Comparison of ENCODE assay signal across 1 cellular context in the genomic region with DNA sequence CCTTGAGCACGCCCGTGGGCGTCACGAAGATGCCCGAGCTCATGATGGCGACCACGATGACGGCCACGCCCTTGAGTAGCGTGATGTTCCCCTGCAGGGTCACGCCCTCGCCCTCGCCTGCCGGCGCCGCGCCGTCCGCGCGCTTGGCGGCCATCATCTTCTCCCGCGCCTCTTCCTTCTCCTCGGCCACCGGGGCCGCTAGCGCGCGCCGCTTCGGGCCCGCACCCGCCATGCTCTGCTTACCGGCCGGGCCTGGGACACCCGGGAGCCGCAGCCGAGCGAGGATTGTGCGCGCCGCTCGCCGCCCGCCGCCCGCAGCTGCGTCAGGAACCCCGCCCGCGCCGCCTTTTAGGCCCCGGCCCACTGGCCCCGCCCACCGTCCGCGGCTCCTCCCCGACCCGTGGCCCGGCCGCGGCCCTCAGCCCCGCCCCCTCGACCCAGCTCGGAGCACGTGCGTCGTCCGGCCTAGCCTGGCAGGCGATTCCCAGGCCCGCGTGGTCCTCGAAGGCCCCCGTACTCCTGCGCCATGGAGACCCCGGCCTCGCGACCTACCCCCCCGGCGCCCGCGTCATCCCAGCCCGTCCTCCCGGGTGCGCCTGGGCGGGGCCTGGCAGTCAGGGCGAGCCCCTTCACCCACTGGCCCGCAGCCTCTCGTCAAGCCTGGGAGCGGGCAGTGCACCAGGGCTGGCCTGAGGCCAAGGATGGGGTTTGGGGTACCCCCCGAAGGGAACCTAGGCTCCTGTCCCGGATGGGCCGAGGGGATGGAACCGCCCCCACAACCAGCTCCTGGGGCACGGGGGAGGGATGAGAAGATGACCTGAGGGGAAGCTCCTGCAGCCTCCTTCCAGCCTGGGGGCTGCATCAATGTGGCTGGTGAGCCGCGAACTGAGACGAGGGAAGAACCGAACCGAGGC.
TF ChIP-seq lines count a peak whose summit lies in the region.
"Not testable (repeated sequence)": the region's sequence is repeated elsewhere in the genome, so short reads cannot be mapped to it uniquely, and the experiment has no call there.

No MANE protein-coding gene starts in this region.

TF ChIP-seq in HepG2, 621 proteins besides CTCF, POLR2A, EP300 and RAD21 (continued from another document and continues in another):
- TF ChIP-seq, protein P1, sequence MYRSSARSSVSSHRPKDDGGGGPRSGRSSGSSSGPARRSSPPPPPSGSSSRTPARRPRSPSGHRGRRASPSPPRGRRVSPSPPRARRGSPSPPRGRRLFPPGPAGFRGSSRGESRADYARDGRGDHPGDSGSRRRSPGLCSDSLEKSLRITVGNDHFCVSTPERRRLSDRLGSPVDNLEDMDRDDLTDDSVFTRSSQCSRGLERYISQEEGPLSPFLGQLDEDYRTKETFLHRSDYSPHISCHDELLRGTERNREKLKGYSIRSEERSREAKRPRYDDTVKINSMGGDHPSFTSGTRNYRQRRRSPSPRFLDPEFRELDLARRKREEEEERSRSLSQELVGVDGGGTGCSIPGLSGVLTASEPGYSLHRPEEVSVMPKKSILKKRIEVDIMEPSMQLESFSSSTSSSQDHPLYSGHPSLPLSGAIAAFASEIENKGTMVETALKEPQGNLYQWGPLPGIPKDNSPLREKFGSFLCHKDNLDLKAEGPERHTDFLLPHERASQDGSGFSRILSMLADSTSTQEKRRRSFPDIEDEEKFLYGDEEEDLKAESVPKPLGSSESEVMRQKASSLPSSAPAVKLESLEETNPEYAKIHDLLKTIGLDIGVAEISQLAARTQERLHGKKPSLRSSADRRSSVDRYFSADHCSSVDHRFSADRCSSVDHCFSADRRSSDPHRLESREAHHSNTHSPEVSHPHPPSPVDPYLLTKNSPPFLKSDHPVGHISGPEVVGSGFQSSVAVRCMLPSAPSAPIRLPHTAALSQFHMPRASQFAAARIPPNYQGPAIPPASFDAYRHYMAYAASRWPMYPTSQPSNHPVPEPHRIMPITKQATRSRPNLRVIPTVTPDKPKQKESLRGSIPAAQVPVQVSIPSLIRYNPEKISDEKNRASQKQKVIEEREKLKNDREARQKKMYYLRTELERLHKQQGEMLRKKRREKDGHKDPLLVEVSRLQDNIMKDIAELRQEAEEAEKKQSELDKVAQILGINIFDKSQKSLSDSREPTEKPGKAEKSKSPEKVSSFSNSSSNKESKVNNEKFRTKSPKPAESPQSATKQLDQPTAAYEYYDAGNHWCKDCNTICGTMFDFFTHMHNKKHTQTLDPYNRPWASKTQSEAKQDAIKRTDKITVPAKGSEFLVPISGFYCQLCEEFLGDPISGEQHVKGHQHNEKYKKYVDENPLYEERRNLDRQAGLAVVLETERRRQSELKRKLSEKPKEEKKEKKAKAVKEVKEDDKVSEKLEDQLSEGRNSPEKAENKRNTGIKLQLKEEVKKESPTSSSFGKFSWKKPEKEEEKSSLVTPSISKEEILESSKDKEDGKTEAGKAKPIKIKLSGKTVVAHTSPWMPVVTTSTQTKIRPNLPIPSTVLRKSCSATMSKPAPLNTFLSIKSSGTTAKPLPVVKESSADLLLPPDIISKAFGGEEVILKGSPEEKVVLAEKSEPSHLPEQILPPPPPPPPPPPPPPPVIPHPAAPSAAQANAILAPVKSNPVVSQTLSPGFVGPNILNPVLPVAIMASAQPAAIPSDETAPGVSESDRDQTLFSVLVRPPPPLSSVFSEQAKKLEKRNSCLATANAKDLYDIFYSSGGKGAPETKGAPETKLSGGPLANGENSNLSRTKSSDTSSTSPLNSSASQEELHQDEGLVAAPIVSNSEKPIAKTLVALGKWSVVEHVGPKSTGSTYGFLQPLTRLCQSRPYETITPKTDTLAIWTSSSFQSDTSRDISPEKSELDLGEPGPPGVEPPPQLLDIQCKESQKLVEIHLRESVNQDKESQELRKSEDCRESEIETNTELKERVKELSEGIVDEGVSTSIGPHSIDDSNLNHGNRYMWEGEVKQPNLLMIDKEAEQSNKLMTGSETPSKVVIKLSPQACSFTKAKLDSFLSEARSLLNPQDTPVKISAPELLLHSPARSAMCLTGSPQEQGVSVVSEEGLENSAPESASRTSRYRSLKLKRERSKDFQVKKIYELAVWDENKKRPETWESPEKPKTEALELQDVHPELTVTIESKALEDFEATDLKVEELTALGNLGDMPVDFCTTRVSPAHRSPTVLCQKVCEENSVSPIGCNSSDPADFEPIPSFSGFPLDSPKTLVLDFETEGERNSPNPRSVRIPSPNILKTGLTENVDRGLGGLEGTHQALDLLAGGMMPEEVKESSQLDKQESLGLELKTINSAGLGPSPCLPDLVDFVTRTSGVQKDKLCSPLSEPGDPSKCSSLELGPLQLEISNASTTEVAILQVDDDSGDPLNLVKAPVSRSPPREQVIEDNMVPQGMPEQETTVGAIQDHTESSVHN (CRISPR knock-in tag; IDR thresholded peaks at IDR 0.05), result peak; percentile 98
- TF ChIP-seq RFXAP (CRISPR knock-in tag; IDR thresholded peaks at IDR 0.05; ENCODE audit: borderline replicate concordance) (peak; percentile 97), ZNF260 (CRISPR knock-in tag; IDR thresholded peaks at IDR 0.05; ENCODE audit: borderline replicate concordance, low read depth) (peak; percentile 92; the same call in 1 of the 2 replicates), ZNF660 (CRISPR knock-in tag; IDR thresholded peaks at IDR 0.05; ENCODE audit: borderline replicate concordance, low read depth) (peak; percentile 96; the same call in 1 of the 2 replicates), FOSL1 (CRISPR knock-in tag; IDR thresholded peaks at IDR 0.05; ENCODE audit: borderline replicate concordance) (peak; percentile 61; the same call in 1 of the 2 replicates), HMG20A (CRISPR knock-in tag; IDR thresholded peaks at IDR 0.05; ENCODE audit: borderline replicate concordance) (peak; percentile 83), MEF2D (CRISPR knock-in tag; IDR thresholded peaks at IDR 0.05) (peak; percentile 93), ZNF138 (CRISPR knock-in tag; IDR thresholded peaks at IDR 0.05; ENCODE audit: low read depth) (peak; percentile 94; the same call in 1 of the 2 replicates), GFI1 (CRISPR knock-in tag; IDR thresholded peaks at IDR 0.05; ENCODE audit: borderline replicate concordance) (peak; percentile 86; the same call in 1 of the 2 replicates), KMT2B (CRISPR knock-in tag; IDR thresholded peaks at IDR 0.05) (peak; percentile 91), ZBTB38 (CRISPR knock-in tag; IDR thresholded peaks at IDR 0.05) (peak; percentile 98), CBX1 (IDR thresholded peaks at IDR 0.05; ENCODE audit: low read depth) (peak; percentile 91), REL (CRISPR knock-in tag; conservative IDR thresholded peaks at IDR 0.05) (peak; percentile 100), GATA4 (IDR thresholded peaks at IDR 0.05; ENCODE audit: borderline replicate concordance, low read depth) (peak; percentile 92), SALL1 (CRISPR knock-in tag; IDR thresholded peaks at IDR 0.05) (peak; percentile 97), MED1 (CRISPR knock-in tag; IDR thresholded peaks at IDR 0.05) (peak; percentile 93), TOPORS (CRISPR knock-in tag; IDR thresholded peaks at IDR 0.05) (peak; percentile 99), AHR (CRISPR knock-in tag; IDR thresholded peaks at IDR 0.05) (peak; percentile 99), ZNF629 (CRISPR knock-in tag; conservative IDR thresholded peaks at IDR 0.05) (peak; percentile 58; the same call in 1 of the 2 replicates), KDM2A (CRISPR knock-in tag; IDR thresholded peaks at IDR 0.05; ENCODE audit: borderline replicate concordance, low read depth) (peak; percentile 97), MIER2 (CRISPR knock-in tag; IDR thresholded peaks at IDR 0.05) (peak; percentile 82), ZNF720 (CRISPR knock-in tag; IDR thresholded peaks at IDR 0.05) (peak; percentile 70; the same call in 1 of the 2 replicates), TP53 (CRISPR knock-in tag; conservative IDR thresholded peaks at IDR 0.05) (peak; percentile 96), ZNF530 (CRISPR knock-in tag; IDR thresholded peaks at IDR 0.05; ENCODE audit: low read depth) (peak; percentile 73; the same call in 1 of the 2 replicates), CEBPG (CRISPR knock-in tag; IDR thresholded peaks at IDR 0.05) (peak; percentile 72), BHLHE40 (IDR thresholded peaks at IDR 0.05; ENCODE audit: low read length) (peak; percentile 98), ZSCAN21 (CRISPR knock-in tag; IDR thresholded peaks at IDR 0.05; ENCODE audit: borderline replicate concordance) (peak; percentile 99), SMAD3 (CRISPR knock-in tag; IDR thresholded peaks at IDR 0.05) (peak; percentile 99), JUN (CRISPR knock-in tag; IDR thresholded peaks at IDR 0.05) (peak; percentile 87; the same call in 1 of the 2 replicates), PPARG (CRISPR knock-in tag; conservative IDR thresholded peaks at IDR 0.05) (peak; percentile 81), SOX13 (CRISPR knock-in tag; conservative IDR thresholded peaks at IDR 0.05 in 1 of 2, IDR thresholded peaks at IDR 0.05 in 1 of 2) (peak in 1 of 2 experiments; percentile 88; a peak in 2 of 4 replicates), YEATS4 (CRISPR knock-in tag; IDR thresholded peaks at IDR 0.05; ENCODE audit: borderline replicate concordance) (peak; percentile 99), ZNF709 (CRISPR knock-in tag; IDR thresholded peaks at IDR 0.05) (peak; percentile 89), ZNF552 (CRISPR knock-in tag; IDR thresholded peaks at IDR 0.05; ENCODE audit: borderline replicate concordance) (peak; percentile 98), ZNF335 (CRISPR knock-in tag; IDR thresholded peaks at IDR 0.05) (peak; percentile 95), ZNF337 (CRISPR knock-in tag; IDR thresholded peaks at IDR 0.05; ENCODE audit: borderline replicate concordance, low read depth) (peak; percentile 84; the same call in 1 of the 2 replicates), ZSCAN12 (CRISPR knock-in tag; IDR thresholded peaks at IDR 0.05) (peak; percentile 97), ZNF501 (CRISPR knock-in tag; IDR thresholded peaks at IDR 0.05) (peak; percentile 81), ZNF850 (CRISPR knock-in tag; conservative IDR thresholded peaks at IDR 0.05) (peak; percentile 96; the same call in 1 of the 2 replicates), ZNF468 (CRISPR knock-in tag; IDR thresholded peaks at IDR 0.05) (peak; percentile 98), FOSL2 (CRISPR knock-in tag; IDR thresholded peaks at IDR 0.05) (peak; percentile 88), ZNF878 (CRISPR knock-in tag; IDR thresholded peaks at IDR 0.05) (peak; percentile 88)
- TF ChIP-seq, protein P2, sequence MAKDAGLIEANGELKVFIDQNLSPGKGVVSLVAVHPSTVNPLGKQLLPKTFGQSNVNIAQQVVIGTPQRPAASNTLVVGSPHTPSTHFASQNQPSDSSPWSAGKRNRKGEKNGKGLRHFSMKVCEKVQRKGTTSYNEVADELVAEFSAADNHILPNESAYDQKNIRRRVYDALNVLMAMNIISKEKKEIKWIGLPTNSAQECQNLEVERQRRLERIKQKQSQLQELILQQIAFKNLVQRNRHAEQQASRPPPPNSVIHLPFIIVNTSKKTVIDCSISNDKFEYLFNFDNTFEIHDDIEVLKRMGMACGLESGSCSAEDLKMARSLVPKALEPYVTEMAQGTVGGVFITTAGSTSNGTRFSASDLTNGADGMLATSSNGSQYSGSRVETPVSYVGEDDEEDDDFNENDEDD (CRISPR knock-in tag; IDR thresholded peaks at IDR 0.05; ENCODE audit: borderline replicate concordance), result peak; percentile 98
- TF ChIP-seq, protein P3, sequence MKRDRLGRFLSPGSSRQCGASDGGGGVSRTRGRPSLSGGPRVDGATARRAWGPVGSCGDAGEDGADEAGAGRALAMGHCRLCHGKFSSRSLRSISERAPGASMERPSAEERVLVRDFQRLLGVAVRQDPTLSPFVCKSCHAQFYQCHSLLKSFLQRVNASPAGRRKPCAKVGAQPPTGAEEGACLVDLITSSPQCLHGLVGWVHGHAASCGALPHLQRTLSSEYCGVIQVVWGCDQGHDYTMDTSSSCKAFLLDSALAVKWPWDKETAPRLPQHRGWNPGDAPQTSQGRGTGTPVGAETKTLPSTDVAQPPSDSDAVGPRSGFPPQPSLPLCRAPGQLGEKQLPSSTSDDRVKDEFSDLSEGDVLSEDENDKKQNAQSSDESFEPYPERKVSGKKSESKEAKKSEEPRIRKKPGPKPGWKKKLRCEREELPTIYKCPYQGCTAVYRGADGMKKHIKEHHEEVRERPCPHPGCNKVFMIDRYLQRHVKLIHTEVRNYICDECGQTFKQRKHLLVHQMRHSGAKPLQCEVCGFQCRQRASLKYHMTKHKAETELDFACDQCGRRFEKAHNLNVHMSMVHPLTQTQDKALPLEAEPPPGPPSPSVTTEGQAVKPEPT (CRISPR knock-in tag; IDR thresholded peaks at IDR 0.05; ENCODE audit: low read depth), result peak; percentile 99
- TF ChIP-seq, protein P4, sequence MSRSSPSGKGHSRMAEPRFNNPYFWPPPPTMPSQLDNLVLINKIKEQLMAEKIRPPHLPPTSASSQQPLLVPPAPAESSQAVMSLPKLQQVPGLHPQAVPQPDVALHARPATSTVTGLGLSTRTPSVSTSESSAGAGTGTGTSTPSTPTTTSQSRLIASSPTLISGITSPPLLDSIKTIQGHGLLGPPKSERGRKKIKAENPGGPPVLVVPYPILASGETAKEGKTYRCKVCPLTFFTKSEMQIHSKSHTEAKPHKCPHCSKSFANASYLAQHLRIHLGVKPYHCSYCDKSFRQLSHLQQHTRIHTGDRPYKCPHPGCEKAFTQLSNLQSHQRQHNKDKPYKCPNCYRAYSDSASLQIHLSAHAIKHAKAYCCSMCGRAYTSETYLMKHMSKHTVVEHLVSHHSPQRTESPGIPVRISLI (CRISPR knock-in tag; IDR thresholded peaks at IDR 0.05; ENCODE audit: borderline replicate concordance), result peak; percentile 75
- TF ChIP-seq, protein P5, sequence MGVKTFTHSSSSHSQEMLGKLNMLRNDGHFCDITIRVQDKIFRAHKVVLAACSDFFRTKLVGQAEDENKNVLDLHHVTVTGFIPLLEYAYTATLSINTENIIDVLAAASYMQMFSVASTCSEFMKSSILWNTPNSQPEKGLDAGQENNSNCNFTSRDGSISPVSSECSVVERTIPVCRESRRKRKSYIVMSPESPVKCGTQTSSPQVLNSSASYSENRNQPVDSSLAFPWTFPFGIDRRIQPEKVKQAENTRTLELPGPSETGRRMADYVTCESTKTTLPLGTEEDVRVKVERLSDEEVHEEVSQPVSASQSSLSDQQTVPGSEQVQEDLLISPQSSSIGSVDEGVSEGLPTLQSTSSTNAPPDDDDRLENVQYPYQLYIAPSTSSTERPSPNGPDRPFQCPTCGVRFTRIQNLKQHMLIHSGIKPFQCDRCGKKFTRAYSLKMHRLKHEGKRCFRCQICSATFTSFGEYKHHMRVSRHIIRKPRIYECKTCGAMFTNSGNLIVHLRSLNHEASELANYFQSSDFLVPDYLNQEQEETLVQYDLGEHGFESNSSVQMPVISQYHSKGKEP (CRISPR knock-in tag; IDR thresholded peaks at IDR 0.05), result peak; percentile 98
- TF ChIP-seq, protein P6, sequence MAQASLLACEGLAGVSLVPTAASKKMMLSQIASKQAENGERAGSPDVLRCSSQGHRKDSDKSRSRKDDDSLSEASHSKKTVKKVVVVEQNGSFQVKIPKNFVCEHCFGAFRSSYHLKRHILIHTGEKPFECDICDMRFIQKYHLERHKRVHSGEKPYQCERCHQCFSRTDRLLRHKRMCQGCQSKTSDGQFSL (CRISPR knock-in tag; IDR thresholded peaks at IDR 0.05), result peak; percentile 94
- TF ChIP-seq, protein P7, sequence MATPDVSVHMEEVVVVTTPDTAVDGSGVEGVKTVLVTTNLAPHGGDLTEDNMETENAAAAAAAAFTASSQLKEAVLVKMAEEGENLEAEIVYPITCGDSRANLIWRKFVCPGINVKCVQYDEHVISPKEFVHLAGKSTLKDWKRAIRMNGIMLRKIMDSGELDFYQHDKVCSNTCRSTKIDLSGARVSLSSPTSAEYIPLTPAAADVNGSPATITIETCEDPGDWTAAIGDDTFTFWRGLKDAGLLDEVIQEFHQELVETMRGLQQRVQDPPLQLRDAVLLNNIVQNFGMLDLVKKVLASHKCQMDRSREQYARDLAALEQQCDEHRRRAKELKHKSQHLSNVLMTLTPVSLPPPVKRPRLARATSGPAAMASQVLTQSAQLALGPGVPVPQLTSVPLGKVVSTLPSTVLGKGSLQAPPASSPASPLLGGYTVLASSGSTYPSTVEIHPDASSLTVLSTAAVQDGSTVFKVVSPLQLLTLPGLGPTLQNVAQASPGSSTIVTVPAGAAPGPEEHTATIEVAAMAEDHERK (CRISPR knock-in tag; IDR thresholded peaks at IDR 0.05; ENCODE audit: low read depth), result peak; percentile 69
- not testable (repeated sequence) for TF ChIP-seq SOX13 (IDR thresholded peaks at IDR 0.05)
